Comparison of ENCODE assay signal across 27 cellular contexts in the genomic region with DNA sequence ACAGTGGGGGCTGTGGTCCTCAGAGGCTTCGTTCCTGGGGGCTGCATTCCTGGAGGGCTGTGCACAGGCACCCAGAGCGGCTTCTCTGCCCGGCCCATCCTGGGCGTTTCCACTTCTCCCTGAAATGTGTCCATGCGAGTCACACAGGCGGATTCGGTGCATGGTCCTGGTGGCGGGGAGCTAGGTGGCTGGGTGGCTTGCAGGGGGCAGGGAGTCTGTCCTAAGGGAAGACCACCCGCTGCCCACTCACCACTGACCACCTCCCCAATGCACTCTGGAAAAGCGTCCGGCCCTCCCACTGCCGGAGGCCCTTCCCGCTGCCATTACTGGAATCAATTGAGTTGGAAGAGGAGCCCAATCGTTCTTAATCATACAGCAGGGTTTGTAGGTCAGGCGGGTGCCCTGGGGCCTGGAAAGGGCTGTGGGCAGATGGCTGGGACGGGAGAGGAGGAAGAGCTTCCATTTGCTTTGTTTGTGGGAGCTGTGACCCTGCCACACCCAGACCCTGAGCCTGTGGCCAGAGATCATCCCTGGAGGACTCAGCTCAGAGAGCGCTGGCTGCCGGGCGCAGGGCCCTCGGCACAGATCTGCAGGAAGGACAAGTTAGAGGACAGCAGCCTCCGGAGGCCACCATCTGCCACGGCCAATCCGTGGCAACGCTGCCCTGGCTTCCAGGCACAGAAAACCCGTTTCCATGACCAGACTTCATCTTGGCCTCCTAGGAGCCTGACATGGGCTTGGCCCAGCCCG. TPM values are rescaled to one million over a fixed set of nuclear protein-coding genes. Genes with fewer than 3 reads are reported as not detected.
"Had no signal": no experiment of that assay in that cellular context is flagged by ENCODE, and none has a peak within 500 bp of the region (broad histone marks: within the 10 kb centered on the region; RNA-seq: fewer than 3 reads in every experiment).

No MANE protein-coding gene starts in this region.

- H3K4me3 ChIP-seq: SK-N-MC had no signal

- H3K9ac ChIP-seq: KMS-11 had no signal

- DNase-seq: activated CD4-positive, alpha-beta memory T cell treated with anti-CD3 and anti-CD28 coated beads, Interleukin-2, amount 10 ng/mL, durations not matched to agents 7 days and 5 days; activated CD4-positive, alpha-beta T cell treated with anti-CD3 and anti-CD28 coated beads for 36 hours; activated CD4-positive, alpha-beta T cell treated with anti-CD3 and anti-CD28 coated beads, Interleukin-2, amount 50 U/mL, for 1 hour; activated CD8-positive, alpha-beta memory T cell treated with anti-CD3 and anti-CD28 coated beads, Interleukin-2, amount 50 U/mL, for 4 hours; activated naive CD4-positive, alpha-beta T cell; aorta; MV-4-11; NCI-H1092 treated with DMSO at 0.1 percent for 48 hours; NCI-H1417 treated with DMSO at 0.1 percent for 48 hours; NCI-H1694; NCI-H2029 treated with DMSO at 0.1 percent for 48 hours; NCI-H345; NCI-H510A; NCI-H526 treated with DMSO at 0.1 percent for 48 hours; NCI-H82; T-cell; T-helper 2 cell; T1000 had no signal

- H3K36me3 Mint-ChIP-seq: activated naive CD4-positive, alpha-beta T cell treated with anti-CD3 and anti-CD28 coated beads, Interleukin-2, amount 50 U/mL, for 24 hours; IgD-negative memory B cell; T-cell had no signal

- H3K4me2 ChIP-seq: KMS-11 had no signal

- FAIRE-seq: bronchial epithelial cell, TTC549 had no signal

- H3K4me3 Mint-ChIP-seq: activated CD4-positive, alpha-beta memory T cell treated with anti-CD3 and anti-CD28 coated beads, Interleukin-2, amount 10 ng/mL, durations not matched to agents 7 days and 5 days; activated CD4-positive, alpha-beta T cell treated with anti-CD3 and anti-CD28 coated beads for 36 hours; activated naive CD4-positive, alpha-beta T cell treated with anti-CD3 and anti-CD28 coated beads, Interleukin-2, amount 50 U/mL, for 24 hours; IgD-negative memory B cell; T-cell had no signal

- H3K27ac ChIP-seq: KMS-11, SK-N-MC had no signal

- H3K9me3 Mint-ChIP-seq: activated naive CD4-positive, alpha-beta T cell treated with anti-CD3 and anti-CD28 coated beads, Interleukin-2, amount 50 U/mL, for 24 hours had no signal

- ATAC-seq: activated CD4-positive, alpha-beta T cell treated with anti-CD3 and anti-CD28 coated beads for 36 hours; T-cell had no signal

- H3K27ac Mint-ChIP-seq: activated CD4-positive, alpha-beta memory T cell treated with anti-CD3 and anti-CD28 coated beads, Interleukin-2, amount 10 ng/mL, durations not matched to agents 7 days and 5 days; activated CD4-positive, alpha-beta T cell treated with anti-CD3 and anti-CD28 coated beads for 36 hours; activated naive CD4-positive, alpha-beta T cell treated with anti-CD3 and anti-CD28 coated beads, Interleukin-2, amount 50 U/mL, for 24 hours; IgD-negative memory B cell; T-cell had no signal

- H3K4me1 Mint-ChIP-seq: activated CD4-positive, alpha-beta memory T cell treated with anti-CD3 and anti-CD28 coated beads, Interleukin-2, amount 10 ng/mL, durations not matched to agents 7 days and 5 days; activated CD4-positive, alpha-beta T cell treated with anti-CD3 and anti-CD28 coated beads for 36 hours; activated naive CD4-positive, alpha-beta T cell treated with anti-CD3 and anti-CD28 coated beads, Interleukin-2, amount 50 U/mL, for 24 hours; IgD-negative memory B cell; T-cell had no signal

RNA-seq across cellular contexts. Expression of a gene that starts 6.3 kb away (rescaled TPM):
- total RNA-seq: activated CD4-positive, alpha-beta memory T cell treated with anti-CD3 and anti-CD28 coated beads, Interleukin-2, amount 10 ng/mL, durations not matched to agents 7 days and 5 days; activated CD4-positive, alpha-beta T cell treated with anti-CD3 and anti-CD28 coated beads for 36 hours; aorta; bronchial epithelial cell; MCF 10A; OCI-LY7; RPMI7951; T-cell had no signal
- polyA plus RNA-seq: aorta, IgD-negative memory B cell had no signal
